In the genomic region with DNA sequence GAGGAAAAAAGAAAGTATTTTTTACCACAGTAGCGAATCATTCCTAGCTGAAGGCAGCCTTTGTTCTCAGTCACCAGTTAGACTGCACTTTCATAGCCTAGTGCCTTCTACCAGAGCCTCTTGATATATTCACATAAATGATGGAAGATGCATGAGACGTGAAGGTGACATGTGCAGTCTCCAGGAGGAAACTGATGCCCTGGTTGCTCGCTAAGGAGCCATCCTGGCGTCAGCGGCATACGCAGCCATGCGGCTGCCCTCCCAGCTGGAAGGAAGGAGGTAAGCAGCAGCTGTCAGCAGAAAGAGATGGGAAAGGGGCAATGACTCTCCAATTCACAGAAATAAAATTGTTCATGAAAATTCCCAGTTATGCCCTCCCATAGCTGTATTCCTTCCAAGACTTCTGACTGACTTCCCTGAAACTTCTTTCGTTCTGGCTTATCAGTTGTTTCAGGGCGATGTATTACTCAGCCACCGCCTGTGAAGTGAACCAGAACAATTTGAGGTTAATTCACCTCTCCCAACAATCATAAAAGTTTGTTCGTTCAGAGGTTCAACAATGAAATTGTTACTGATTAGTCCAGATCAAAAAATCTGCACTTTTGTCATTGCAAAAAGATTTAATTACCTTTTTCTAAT, we compare ENCODE assay signal across 12 cellular contexts.
DNase-seq lines count a peak whose midpoint lies in the region; ATAC-seq, FAIRE-seq and TF ChIP-seq lines count a peak whose summit lies in the region.
"Had no signal": no experiment of that assay in that cellular context is flagged by ENCODE, and none has a peak within 500 bp of the region (broad histone marks: within the 10 kb centered on the region; RNA-seq: fewer than 3 reads in every experiment).

No MANE protein-coding gene starts in this region.

- H3K9me3 Mint-ChIP-seq in Caco-2 (ENCODE audit: unreplicated experiment), result no peaks in the 10 kb centered on the region

- ATAC-seq in HG03342 (IDR thresholded peaks at IDR 0.05; ENCODE audit: unreplicated experiment), result no peak
- ATAC-seq in GM19324 (IDR thresholded peaks at IDR 0.05; ENCODE audit: low FRiP score, unreplicated experiment), result no peak
- ATAC-seq in GM19023 (IDR thresholded peaks at IDR 0.05; ENCODE audit: unreplicated experiment), result no peak

- H3K27ac ChIP-seq in ascending aorta (peak overlapping the region in 1 of 2 donors; percentile 35), kidney (ENCODE audit: low read depth in 2 of 2, low read length in 2 of 2) (peak overlapping the region; percentile 23 to 47)

- H3K4me3 Mint-ChIP-seq in Caco-2 (ENCODE audit: unreplicated experiment), result no peak overlapping the region

- H3K9ac ChIP-seq in kidney (ENCODE audit: low read length in 2 of 2), result peak overlapping the region in 1 of 2 donors; percentile 30

- DNase-seq in HT1080 (ENCODE audit: low read depth) (peak; percentile 13), ascending aorta (ENCODE audit: low spot score in 2 of 2) (no peak), kidney (no peak), skeletal muscle cell (ENCODE audit: low read depth) (no peak), Caco-2 (no peak)
- DNase-seq: activated CD8-positive, alpha-beta memory T cell treated with anti-CD3 and anti-CD28 coated beads, Interleukin-2, amount 50 U/mL, for 4 hours; DND-41; effector CD8-positive, alpha-beta T cell; NCI-H1105 treated with DMSO at 0.1 percent for 48 hours had no signal

- POLR2A ChIA-PET in Caco-2 (lab: Charles Lee), result no interaction called here

- intact Hi-C loops in ascending aorta (cut with DNase I) (no loop called here), kidney (cut with DNase I) (no loop called here), Caco-2 (cut with micrococcal nuclease; ENCODE audit: unreplicated experiment) (loop anchor here (1.0 kb wide), 1 partner anchor 42 kb away; no protein-coding TSS in a partner anchor)

- H3K36me3 Mint-ChIP-seq in Caco-2 (ENCODE audit: insufficient read depth, unreplicated experiment), result no peaks in the 10 kb centered on the region

- no peaks in the 10 kb centered on the region for H3K27me3 ChIP-seq in ascending aorta
- no peaks in the 10 kb centered on the region for H3K27me3 ChIP-seq in Caco-2 (replicated peaks; ENCODE audit: control insufficient read depth, insufficient read depth, low read length)

- CTCF ChIA-PET in Caco-2 (lab: Charles Lee), result no interaction called here

- TF ChIP-seq CTCF in ascending aorta (IDR thresholded peaks at IDR 0.05) (no peak), kidney (IDR thresholded peaks at IDR 0.05; ENCODE audit: borderline replicate concordance, extremely low read depth, insufficient read depth) (no peak), Caco-2 (IDR thresholded peaks at IDR 0.05; ENCODE audit: insufficient read depth in 1 of 2, low read depth in 1 of 2, low read length in 1 of 2, severe bottlenecking in 1 of 2, unreplicated experiment in 1 of 2) (no peak)

- H3K9me3 ChIP-seq in ascending aorta (no peaks in the 10 kb centered on the region), kidney (ENCODE audit: control insufficient read depth in 1 of 2, low read length in 2 of 2) (no peaks in the 10 kb centered on the region), Caco-2 (no peaks in the 10 kb centered on the region)

- no peak overlapping the region for H3K27ac Mint-ChIP-seq in Caco-2 (ENCODE audit: unreplicated experiment)

- no TSS peak for BruUV-seq in Caco-2 (replicated peaks; lab: Mats Ljungman, UMichigan)

- no peak for FAIRE-seq in kidney (lab: Jason Lieb, UNC)

- H3K4me3 ChIP-seq in ascending aorta (peak overlapping the region; percentile 10 to 53), kidney (ENCODE audit: low read length in 2 of 2) (peak overlapping the region; percentile 58 to 69), skeletal muscle cell (ENCODE audit: low read depth, low read length) (peak overlapping the region; percentile 9), Caco-2 (ENCODE audit: low read depth, low read length) (no peak overlapping the region)

- no peaks in the 10 kb centered on the region for H3K4me1 ChIP-seq in ascending aorta
- peaks cover 0 to 2% of the 10 kb centered on the region in 2 donors for H3K4me1 ChIP-seq in kidney (ENCODE audit: control insufficient read depth in 1 of 2, insufficient read depth in 1 of 2, low read depth in 1 of 2, low read length in 2 of 2)
- H3K4me1 ChIP-seq in Caco-2, result no peaks in the 10 kb centered on the region

- H3K4me1 Mint-ChIP-seq in Caco-2 (ENCODE audit: low read depth, unreplicated experiment), result no peaks in the 10 kb centered on the region

- H3K36me3 ChIP-seq in ascending aorta (no peaks in the 10 kb centered on the region), kidney (ENCODE audit: control insufficient read depth in 1 of 2, insufficient read depth in 2 of 2, low read length in 2 of 2) (no peaks in the 10 kb centered on the region), Caco-2 (ENCODE audit: control insufficient read depth, insufficient read depth, low read length) (no peaks in the 10 kb centered on the region)

- no peaks in the 10 kb centered on the region for H3K27me3 Mint-ChIP-seq in Caco-2 (ENCODE audit: insufficient read depth, unreplicated experiment)
